ENCODE assay signal across 29 cellular contexts in genomic region chr7:28480595-28480994, GRCh38.
DNase-seq lines count a peak whose midpoint lies in the region; ATAC-seq, FAIRE-seq and TF ChIP-seq lines count a peak whose summit lies in the region.
"Had no signal": no experiment of that assay in that cellular context is flagged by ENCODE, and none has a peak within 500 bp of the region (broad histone marks: within the 10 kb centered on the region; RNA-seq: fewer than 3 reads in every experiment).

No MANE protein-coding gene starts in this region.

- intact Hi-C loops in GM12878 (cut with micrococcal nuclease; ENCODE audit: unreplicated experiment) (loop anchor here (5.0 to 10.0 kb wide), 3 partner anchors 42 to 372 kb away; no protein-coding TSS in a partner anchor), CD14-positive monocyte (cut with micrococcal nuclease) (no loop called here)

- TF ChIP-seq CTCF in GM12878 (IDR thresholded peaks at IDR 0.05 in 2 of 3, conservative IDR thresholded peaks at IDR 0.05 in 1 of 3; ENCODE audit: control insufficient read depth in 2 of 3, extremely low read depth in 1 of 3, insufficient read depth in 1 of 3, low read depth in 3 of 3, low read length in 3 of 3) (no peak), nephron (IDR thresholded peaks at IDR 0.05; ENCODE audit: unreplicated experiment in 3 of 3) (no peak), type B pancreatic cell (conservative IDR thresholded peaks at IDR 0.05) (no peak), CD14-positive monocyte (IDR thresholded peaks at IDR 0.05) (no peak)

- no peaks in the 10 kb centered on the region for H3K79me2 ChIP-seq in GM12878 (ENCODE audit: control insufficient read depth, insufficient read depth, low read length)

- H3K36me3 Mint-ChIP-seq in nephron (ENCODE audit: low read depth) (no peaks in the 10 kb centered on the region), type B pancreatic cell (no peaks in the 10 kb centered on the region), CD14-positive monocyte (no peaks in the 10 kb centered on the region)

- SMC1A ChIA-PET in GM12878 (lab: Charles Lee; ENCODE audit: uncharacterized antibody, unreplicated experiment) = interaction anchor here (0.6 to 11.7 kb wide), 27 partner anchors 15 to 220 kb away, joined by 3 to 177 read pairs (median 8); partner anchors contain the start of gene CREB5

- no peak for TF ChIP-seq RAD21 in GM12878 (IDR thresholded peaks at IDR 0.05; ENCODE audit: insufficient read depth, low read depth, low read length)

- in situ Hi-C loops in GM12878 (cut with MboI) = loop anchor here (5.0 kb wide), 1 partner anchor 52 kb away; no protein-coding TSS in a partner anchor

- POLR2A ChIA-PET in GM12878 (lab: Charles Lee) = interaction anchor here (0.8 to 5.4 kb wide), 9 partner anchors 10 to 141 kb away, joined by 3 to 81 read pairs (median 18); partner anchors contain the start of gene CREB5

- peak overlapping the region; percentile 10 to 60 (median 28) for H3K4me3 Mint-ChIP-seq in nephron
- peak overlapping the region; percentile 10 for H3K4me3 Mint-ChIP-seq in type B pancreatic cell
- no peak overlapping the region for H3K4me3 Mint-ChIP-seq in CD14-positive monocyte
- H3K4me3 Mint-ChIP-seq: activated CD4-positive, alpha-beta memory T cell treated with anti-CD3 and anti-CD28 coated beads, Interleukin-2, amount 10 ng/mL, durations not matched to agents 7 days and 5 days; activated T-helper 1 cell treated with anti-CD3 and anti-CD28 coated beads, Interleukin-12 subunit alpha, Interleukin-12 subunit beta, Interleukin-2, Interleukin-4 antibody, amounts not matched to agents 30 ng/mL and 10 ng/mL and 1 ng/mL, durations not matched to agents 14 hours and 24 hours and 36 hours; central memory CD8-positive, alpha-beta T cell; T-helper 2 cell treated with Interferon-gamma antibody and Interleukin-4, amounts not matched to agents 5 μg/mL and 100 μg/mL, for 36 hours had no signal

- CTCF ChIA-PET in GM12878 (lab: Yijun Ruan, JAX) = interaction anchor here (1.3 to 5.4 kb wide), 10 partner anchors 11 to 337 kb away, joined by 3 to 48 read pairs (median 6); partner anchors contain the start of gene CREB5

- no peaks in the 10 kb centered on the region; a peak in 1 of 4 replicates for H3K36me3 ChIP-seq in GM12878 (ENCODE audit: control insufficient read depth in 2 of 2, insufficient read depth in 2 of 2, low read length in 1 of 2)
- H3K36me3 ChIP-seq: gastrocnemius medialis, upper lobe of left lung had no signal

- H4K20me1 ChIP-seq in GM12878 (ENCODE audit: control insufficient read depth, insufficient read depth) = no peaks in the 10 kb centered on the region

- RAD21 ChIA-PET in GM12878 (lab: Charles Lee; ENCODE audit: unreplicated experiment) = interaction anchor here (1.0 to 7.4 kb wide), 22 partner anchors 9 to 146 kb away, joined by 3 to 192 read pairs (median 6); partner anchors contain the start of gene CREB5

- no peak overlapping the region for H2AFZ ChIP-seq in GM12878 (ENCODE audit: control insufficient read depth, low read depth, low read length)

- H3K27ac Mint-ChIP-seq in nephron (peak overlapping the region; percentile 40 to 88 (median 84)), type B pancreatic cell (peak overlapping the region; percentile 11), CD14-positive monocyte (no peak overlapping the region)
- H3K27ac Mint-ChIP-seq: activated CD4-positive, alpha-beta memory T cell treated with anti-CD3 and anti-CD28 coated beads, Interleukin-2, amount 10 ng/mL, durations not matched to agents 7 days and 5 days; activated T-helper 1 cell treated with anti-CD3 and anti-CD28 coated beads, Interleukin-12 subunit alpha, Interleukin-12 subunit beta, Interleukin-2, Interleukin-4 antibody, amounts not matched to agents 30 ng/mL and 10 ng/mL and 1 ng/mL, durations not matched to agents 14 hours and 24 hours and 36 hours; T-helper 2 cell treated with Interferon-gamma antibody and Interleukin-4, amounts not matched to agents 5 μg/mL and 100 μg/mL, for 36 hours had no signal

- H3K27ac ChIP-seq in GM12878 (ENCODE audit: control insufficient read depth, insufficient read depth) = peak overlapping the region; percentile 65
- H3K27ac ChIP-seq: gastrocnemius medialis, upper lobe of left lung had no signal

- FAIRE-seq in GM12878 (lab: Jason Lieb, UNC) = no peak

- no peak for ATAC-seq in GM12878
- ATAC-seq in GM21825 (IDR thresholded peaks at IDR 0.05; ENCODE audit: unreplicated experiment) = no peak

- TF ChIP-seq EP300 in GM12878 (IDR thresholded peaks at IDR 0.05; ENCODE audit: borderline replicate concordance in 1 of 2, control insufficient read depth in 1 of 2, low read depth in 2 of 2, low read length in 2 of 2) = no peak

- 0 out of 2 replicates have a peak overlapping the region, but pooled peaks have one; percentile 4 for H3K9ac ChIP-seq in GM12878 (ENCODE audit: control insufficient read depth, insufficient read depth, low read length)

- no peaks in the 10 kb centered on the region for H3K9me3 ChIP-seq in GM12878 (replicated peaks; ENCODE audit: control insufficient read depth, insufficient read depth, low read length)
- H3K9me3 ChIP-seq: Caco-2, gastrocnemius medialis, psoas muscle, upper lobe of left lung had no signal

- H3K9me3 Mint-ChIP-seq in nephron (no peaks in the 10 kb centered on the region), type B pancreatic cell (no peaks in the 10 kb centered on the region), CD14-positive monocyte (no peaks in the 10 kb centered on the region)
- H3K9me3 Mint-ChIP-seq: activated CD4-positive, alpha-beta memory T cell treated with anti-CD3 and anti-CD28 coated beads, Interleukin-2, amount 10 ng/mL, durations not matched to agents 7 days and 5 days; activated T-helper 1 cell treated with anti-CD3 and anti-CD28 coated beads, Interleukin-12 subunit alpha, Interleukin-12 subunit beta, Interleukin-2, Interleukin-4 antibody, amounts not matched to agents 30 ng/mL and 10 ng/mL and 1 ng/mL, durations not matched to agents 14 hours and 24 hours and 36 hours; central memory CD8-positive, alpha-beta T cell; T-helper 2 cell treated with Interferon-gamma antibody and Interleukin-4, amounts not matched to agents 5 μg/mL and 100 μg/mL, for 36 hours had no signal

- H3K27me3 Mint-ChIP-seq in nephron (ENCODE audit: low read depth) (no peaks in the 10 kb centered on the region), type B pancreatic cell (peaks cover 4% of the 10 kb centered on the region), CD14-positive monocyte (ENCODE audit: low read depth in 3 of 3) (peaks cover 0 to 2% (median 0%) of the 10 kb centered on the region in 3 donors)

- peak; percentile 11 for DNase-seq in LHCN-M2 (ENCODE audit: low read depth)
- no peak for DNase-seq in GM12878 (ENCODE audit: low read depth, low spot score)
- no peak for DNase-seq in type B pancreatic cell (ENCODE audit: extremely low spot score, unreplicated experiment)
- DNase-seq in NCI-H2196 (lab: John Stamatoyannopoulos, UW; ENCODE audit: unreplicated experiment) = no peak
- DNase-seq in CD14-positive monocyte (ENCODE audit: low spot score) = no peak
- DNase-seq: activated CD4-positive, alpha-beta memory T cell treated with anti-CD3 and anti-CD28 coated beads, Interleukin-2, amount 10 ng/mL, durations not matched to agents 7 days and 5 days; activated CD4-positive, alpha-beta T cell treated with anti-CD3 and anti-CD28 coated beads for 1 hour; activated CD8-positive, alpha-beta memory T cell treated with anti-CD3 and anti-CD28 coated beads, Interleukin-2, amount 50 U/mL, for 4 hours; activated naive CD4-positive, alpha-beta T cell treated with Interleukin-2 at 50 U/mL for 16 hours; C1 segment of cervical spinal cord; Caco-2; GDM1; hippocampal formation; KG1; MM.1S; NCI-H1417; NCI-H2081; NCI-H2227 treated with DMSO at 0.1 percent for 48 hours; NCI-H526 treated with DMSO at 0.1 percent for 48 hours; nucleus accumbens; psoas muscle; stimulated activated naive CD4-positive, alpha-beta T cell; upper lobe of left lung had no signal

- H3K4me1 Mint-ChIP-seq in nephron (peaks cover 52% of the 10 kb centered on the region), type B pancreatic cell (ENCODE audit: unreplicated experiment) (peaks cover 62% of the 10 kb centered on the region), CD14-positive monocyte (no peaks in the 10 kb centered on the region)
- H3K4me1 Mint-ChIP-seq: activated CD4-positive, alpha-beta memory T cell treated with anti-CD3 and anti-CD28 coated beads, Interleukin-2, amount 10 ng/mL, durations not matched to agents 7 days and 5 days; central memory CD8-positive, alpha-beta T cell had no signal

- H3K4me1 ChIP-seq in GM12878 (ENCODE audit: control insufficient read depth, insufficient read depth, low read length) = peaks cover 41% of the 10 kb centered on the region
- H3K4me1 ChIP-seq: upper lobe of left lung had no signal

- H3K4me2 ChIP-seq in GM12878 (ENCODE audit: control insufficient read depth, insufficient read depth) = peak overlapping the region; percentile 64

- TF ChIP-seq POLR2A in GM12878 (IDR thresholded peaks at IDR 0.05; ENCODE audit: low read depth, low read length) = no peak

- WGBS in GM12878 (ENCODE audit: insufficient coverage, insufficient replicate concordance, low lambda C conversion rate, missing lambda C conversion rate) = 88% methylated on average over 3 of the region's 3 CpGs

- H3K27me3 ChIP-seq in GM12878 (replicated peaks in 1 of 2; ENCODE audit: control insufficient read depth in 2 of 2, insufficient read depth in 2 of 2, low read length in 1 of 2) = no peaks in the 10 kb centered on the region
- H3K27me3 ChIP-seq: gastrocnemius medialis, upper lobe of left lung had no signal

- no peak overlapping the region for H3K4me3 ChIP-seq in GM12878
- H3K4me3 ChIP-seq: gastrocnemius medialis, psoas muscle, upper lobe of left lung had no signal

- no TSS peak for BruUV-seq in GM12878 (replicated peaks; lab: Mats Ljungman, UMichigan)

TF ChIP-seq in GM12878, 131 proteins besides CTCF, POLR2A, EP300 and RAD21 (continues in another document):
- TF ChIP-seq BCL3 (IDR thresholded peaks at IDR 0.05; ENCODE audit: borderline replicate concordance, insufficient read depth, low read depth, low read length, poor library complexity, severe bottlenecking) = peak; percentile 25

Comparison
In these comparisons a context has a peak if more than half of its experiments do, and no peak if none do; other contexts are left out.
1. H3K27ac Mint-ChIP-seq: peak in nephron (3 of 3) and type B pancreatic cell (single experiment); none in CD14-positive monocyte (0 of 7).
2. H3K4me3 Mint-ChIP-seq: peak in nephron (3 of 3) and type B pancreatic cell (single experiment); none in CD14-positive monocyte (0 of 2).